ENCODE assay signal across 8 cellular contexts in genomic region chrX:98637451-98637850, GRCh38.
"Had no signal": no experiment of that assay in that cellular context is flagged by ENCODE, and none has a peak within 500 bp of the region (broad histone marks: within the 10 kb centered on the region; RNA-seq: fewer than 3 reads in every experiment).

No MANE protein-coding gene starts in this region.

- H3K27ac Mint-ChIP-seq: IgD-negative memory B cell had no signal

- H3K27me3 Mint-ChIP-seq: IgD-negative memory B cell had no signal

- H3K36me3 Mint-ChIP-seq: IgD-negative memory B cell had no signal

- DNase-seq: IMR-90, KBM-7, KG1 had no signal

- H3K4me3 ChIP-seq: K562 had no signal

- H3K27ac ChIP-seq: HL-60 had no signal

- H3K4me1 Mint-ChIP-seq: IgD-negative memory B cell had no signal

- FAIRE-seq: HepG2, HTR-8/SVneo, K562 had no signal

- H3K4me3 Mint-ChIP-seq: IgD-negative memory B cell had no signal

- ATAC-seq: HepG2, K562 had no signal
